Comparison of ENCODE assay signal across 24 cellular contexts in the genomic region with DNA sequence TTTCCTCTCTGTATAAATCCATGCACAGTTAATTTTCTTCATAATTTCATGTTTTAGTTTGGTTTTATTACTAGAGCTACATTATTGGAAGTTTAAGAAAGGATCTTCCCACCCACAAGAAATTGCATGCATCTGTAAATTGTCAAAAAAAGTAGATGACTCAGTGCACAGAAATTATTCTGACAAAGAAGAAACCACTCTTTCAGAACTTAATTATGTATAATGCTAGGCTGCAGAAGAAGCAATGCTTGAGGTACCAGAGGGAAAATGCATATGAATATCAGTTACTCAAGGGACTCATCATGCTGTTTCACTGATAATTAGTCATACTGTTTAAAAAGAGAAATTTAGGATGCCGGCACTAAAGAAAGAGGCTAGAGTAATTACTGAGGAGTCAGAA.
A peak's percentile ranks its signal among the peaks of the same experiment; 100 is the strongest.
DNase-seq lines count a peak whose midpoint lies in the region; TF ChIP-seq lines count a peak whose summit lies in the region.
"Had no signal": no experiment of that assay in that cellular context is flagged by ENCODE, and none has a peak within 500 bp of the region (broad histone marks: within the 10 kb centered on the region; RNA-seq: fewer than 3 reads in every experiment).

No MANE protein-coding gene starts in this region.

- no peaks in the 10 kb centered on the region for H3K27me3 ChIP-seq in GM23248 (replicated peaks; ENCODE audit: insufficient read depth)
- no peaks in the 10 kb centered on the region for H3K27me3 ChIP-seq in hepatocyte
- H3K27me3 ChIP-seq in dorsolateral prefrontal cortex = no peaks in the 10 kb centered on the region
- H3K27me3 ChIP-seq: pancreas, upper lobe of right lung had no signal

- POLR2A ChIA-PET in AG04449 (lab: Yijun Ruan, JAX) = no interaction called here

- no peak for TF ChIP-seq CTCF in AG04449 (IDR thresholded peaks at IDR 0.05; ENCODE audit: insufficient read depth, low read length, missing control alignments)
- TF ChIP-seq CTCF in astrocyte of the cerebellum (IDR thresholded peaks at IDR 0.05; ENCODE audit: low read depth, low read length, missing control alignments) = no peak
- no peak for TF ChIP-seq CTCF in fibroblast of villous mesenchyme (IDR thresholded peaks at IDR 0.05; ENCODE audit: insufficient read depth, low read depth, low read length)
- TF ChIP-seq CTCF in hepatocyte (IDR thresholded peaks at IDR 0.05; ENCODE audit: poor library complexity) = no peak
- TF ChIP-seq CTCF in dorsolateral prefrontal cortex (IDR thresholded peaks at IDR 0.05 in 54 of 56, conservative IDR thresholded peaks at IDR 0.05 in 2 of 56; ENCODE audit: low read depth in 1 of 56, partially characterized antibody in 56 of 56) = no peak

- in situ Hi-C loops in GM23248 (cut with MboI) (no loop called here), astrocyte of the cerebellum (cut with HindIII; ENCODE audit: low sequenced_read_pairs) (no loop called here)

- H4K20me1 ChIP-seq in GM23248 (ENCODE audit: insufficient read depth) (no peaks in the 10 kb centered on the region), hepatocyte (ENCODE audit: insufficient read depth, poor library complexity, severe bottlenecking) (no peaks in the 10 kb centered on the region)

- no peak overlapping the region for H3K27ac ChIP-seq in GM23248
- no peak overlapping the region for H3K27ac ChIP-seq in hepatocyte
- no peak overlapping the region for H3K27ac ChIP-seq in dorsolateral prefrontal cortex
- H3K27ac ChIP-seq: C4-2B, pancreas, upper lobe of right lung had no signal

- H3K79me2 ChIP-seq in GM23248 (ENCODE audit: insufficient read depth) = no peaks in the 10 kb centered on the region
- H3K79me2 ChIP-seq in hepatocyte = no peaks in the 10 kb centered on the region

- H3K9me3 ChIP-seq in GM23248 (ENCODE audit: low read depth) (no peaks in the 10 kb centered on the region), hepatocyte (ENCODE audit: low read depth) (no peaks in the 10 kb centered on the region)
- H3K9me3 ChIP-seq: pancreas, upper lobe of right lung had no signal

- peak overlapping the region; percentile 1; the same call in 1 of the 2 replicates for H3K9ac ChIP-seq in GM23248

- H3K4me1 ChIP-seq in GM23248 (ENCODE audit: insufficient read depth) = peaks cover 26% of the 10 kb centered on the region
- no peaks in the 10 kb centered on the region for H3K4me1 ChIP-seq in hepatocyte (ENCODE audit: insufficient read depth)
- H3K4me1 ChIP-seq: pancreas, upper lobe of right lung had no signal

- CTCF ChIA-PET in AG04449 (lab: Yijun Ruan, JAX) = no interaction called here

- intact Hi-C loops in dorsolateral prefrontal cortex (cut with DNase I) = no loop called here

- H2AFZ ChIP-seq in GM23248 = no peak overlapping the region
- H2AFZ ChIP-seq in hepatocyte = no peak overlapping the region

- 0 to 2% methylated on average over 1 of the region's 1 CpG for WGBS in GM23248 (ENCODE audit: low coverage in 1 of 2, low lambda C conversion rate in 2 of 2, missing lambda C conversion rate in 2 of 2), 2 experiments
- 88% methylated on average over 1 of the region's 1 CpG for WGBS in hepatocyte (ENCODE audit: low lambda C conversion rate, missing lambda C conversion rate)

- peaks cover 9% of the 10 kb centered on the region for H3F3A ChIP-seq in GM23248 (ENCODE audit: insufficient read depth)

- no peak overlapping the region for H3K4me3 ChIP-seq in AG04449 (ENCODE audit: low read depth, low read length)
- H3K4me3 ChIP-seq in GM23248 = 0 out of 2 replicates have a peak overlapping the region, but pooled peaks have one; percentile 17
- H3K4me3 ChIP-seq in astrocyte of the cerebellum (ENCODE audit: low read depth, low read length) = no peak overlapping the region
- no peak overlapping the region for H3K4me3 ChIP-seq in fibroblast of villous mesenchyme (ENCODE audit: low read depth, low read length)
- no peak overlapping the region for H3K4me3 ChIP-seq in hepatocyte
- H3K4me3 ChIP-seq in dorsolateral prefrontal cortex = no peak overlapping the region
- H3K4me3 ChIP-seq: pancreas, upper lobe of right lung had no signal

- DNase-seq in AG04449 (ENCODE audit: low read depth, low spot score) (peak; percentile 50), GM23248 (peak; percentile 73), astrocyte of the cerebellum (ENCODE audit: low read depth) (peak; percentile 8), fibroblast of villous mesenchyme (ENCODE audit: low read depth) (peak; percentile 12), hepatocyte (ENCODE audit: low spot score) (no peak), dorsolateral prefrontal cortex (no peak), NCI-H510A (lab: John Stamatoyannopoulos, UW) (no peak)
- no peak for DNase-seq in stimulated activated CD4-positive, alpha-beta T cell treated with anti-CD3 and anti-CD28 coated beads, Interleukin-4, amount 100 ng/mL, for 4 hours
- DNase-seq: activated CD4-positive, alpha-beta T cell treated with anti-CD3 and anti-CD28 coated beads for 36 hours; activated CD8-positive, alpha-beta memory T cell treated with anti-CD3 and anti-CD28 coated beads for 24 hours; activated T-cell treated with anti-CD3 and anti-CD28 coated beads, Interleukin-2, amount 50 U/mL, for 24 hours; amygdala; cerebellar nuclear complex; effector memory CD4-positive, alpha-beta T cell; left colon; naive thymus-derived CD8-positive, alpha-beta T cell; NCI-H1105 treated with DMSO at 0.1 percent for 48 hours; NCI-H2081; pancreas; Right ventricle myocardium superior; substantia nigra; T-cell; upper lobe of right lung had no signal

- no peaks in the 10 kb centered on the region for H3K9me2 ChIP-seq in GM23248 (ENCODE audit: insufficient read depth)
- H3K9me2 ChIP-seq in hepatocyte (replicated peaks; ENCODE audit: insufficient read depth) = no peaks in the 10 kb centered on the region

- H3K36me3 ChIP-seq in GM23248 (ENCODE audit: low read depth) (no peaks in the 10 kb centered on the region), hepatocyte (replicated peaks; ENCODE audit: insufficient read depth, low read depth) (no peaks in the 10 kb centered on the region)
- H3K36me3 ChIP-seq: pancreas, upper lobe of right lung had no signal

- H3K4me2 ChIP-seq in GM23248 (ENCODE audit: unreplicated experiment) = peak overlapping the region; percentile 38
- H3K4me2 ChIP-seq in hepatocyte = no peak overlapping the region

Comparison
In these comparisons a context has a peak if more than half of its experiments do, and no peak if none do; other contexts are left out.
1. DNase-seq: peak in AG04449 (single experiment), GM23248 (single experiment), astrocyte of the cerebellum (single experiment) and fibroblast of villous mesenchyme (single experiment); none in stimulated activated CD4-positive, alpha-beta T cell treated with anti-CD3 and anti-CD28 coated beads, Interleukin-4, amount 100 ng/mL, for 4 hours (0 of 2), hepatocyte (single experiment), dorsolateral prefrontal cortex (0 of 10) and NCI-H510A (single experiment).